In genomic region chrX:150543230-150544155, GRCh38 we compare ENCODE assay signal across 11 cellular contexts. TPM values are rescaled to one million over a fixed set of nuclear protein-coding genes. Genes with fewer than 3 reads are reported as not detected.
A peak's percentile ranks its signal among the peaks of the same experiment; 100 is the strongest.
DNase-seq lines count a peak whose midpoint lies in the region; ATAC-seq and TF ChIP-seq lines count a peak whose summit lies in the region.
"Had no signal": no experiment of that assay in that cellular context is flagged by ENCODE, and none has a peak within 500 bp of the region (broad histone marks: within the 10 kb centered on the region; RNA-seq: fewer than 3 reads in every experiment).

No MANE protein-coding gene starts in this region.

- DNase-seq in stimulated activated naive B cell treated with anti-CD40 and anti-IgM and Interleukin-4, amounts not matched to agents 10 μg/mL and 1 μg/mL and 100 μg/mL, for 72 hours, result peak; percentile 68
- DNase-seq in MM.1S (no peak), A172 (ENCODE audit: low spot score) (no peak), NCI-H1417 (lab: John Stamatoyannopoulos, UW) (no peak)
- DNase-seq: activated CD8-positive, alpha-beta memory T cell treated with anti-CD3 and anti-CD28 coated beads, Interleukin-2, amount 50 U/mL, for 48 hours; central memory CD4-positive, alpha-beta T cell; foreskin melanocyte; NCI-H345 had no signal

- H3K9me3 ChIP-seq in MM.1S (replicated peaks; ENCODE audit: insufficient read depth, low read length), result no peaks in the 10 kb centered on the region

- H4K20me1 ChIP-seq in MM.1S (ENCODE audit: insufficient read depth, low read length), result no peaks in the 10 kb centered on the region

- no peaks in the 10 kb centered on the region for H3K36me3 ChIP-seq in MM.1S (replicated peaks; ENCODE audit: insufficient read depth, low read length)

- H3K9ac ChIP-seq in MM.1S (ENCODE audit: low read length), result no peak overlapping the region

- no peak for TF ChIP-seq CTCF in MM.1S (IDR thresholded peaks at IDR 0.05; ENCODE audit: low read length)

- no peak overlapping the region for H2AFZ ChIP-seq in MM.1S (ENCODE audit: low read length)

- ATAC-seq in GM19035 (IDR thresholded peaks at IDR 0.05; ENCODE audit: unreplicated experiment) (peak; percentile 60), HG02642 (IDR thresholded peaks at IDR 0.05; ENCODE audit: poor library complexity, unreplicated experiment) (peak; percentile 62), HG03520 (IDR thresholded peaks at IDR 0.05; ENCODE audit: unreplicated experiment) (peak; percentile 35)
- peak; percentile 78 to 80 for ATAC-seq in stimulated activated naive B cell treated with anti-CD40 and anti-IgM and Interleukin-4, amounts not matched to agents 10 μg/mL and 1 μg/mL and 100 μg/mL, for 72 hours (replicated peaks)

- no peaks in the 10 kb centered on the region for H3K4me1 ChIP-seq in MM.1S (ENCODE audit: low read length)

- H3K4me3 ChIP-seq in MM.1S (ENCODE audit: low read length), result no peak overlapping the region

- H3K79me2 ChIP-seq in MM.1S (ENCODE audit: low read length), result no peaks in the 10 kb centered on the region

- H3K4me2 ChIP-seq in MM.1S (ENCODE audit: low read depth, low read length), result no peak overlapping the region

- no peaks in the 10 kb centered on the region for H3F3A ChIP-seq in MM.1S (ENCODE audit: insufficient read depth, low read length)

- H3K27me3 Mint-ChIP-seq in stimulated activated naive B cell treated with anti-CD40 and anti-IgM and Interleukin-4, amounts not matched to agents 10 μg/mL and 1 μg/mL and 100 μg/mL, for 72 hours, result peaks cover 0 to 4% of the 10 kb centered on the region in 2 donors

- H3K9me2 ChIP-seq in MM.1S (replicated peaks; ENCODE audit: insufficient read depth, low read length), result no peaks in the 10 kb centered on the region

- peaks cover 22 to 40% of the 10 kb centered on the region in 2 donors for H3K4me1 Mint-ChIP-seq in stimulated activated naive B cell treated with anti-CD40 and anti-IgM and Interleukin-4, amounts not matched to agents 10 μg/mL and 1 μg/mL and 100 μg/mL, for 72 hours

- H3K36me3 Mint-ChIP-seq in stimulated activated naive B cell treated with anti-CD40 and anti-IgM and Interleukin-4, amounts not matched to agents 10 μg/mL and 1 μg/mL and 100 μg/mL, for 72 hours, result no peaks in the 10 kb centered on the region

- H3K27ac Mint-ChIP-seq in stimulated activated naive B cell treated with anti-CD40 and anti-IgM and Interleukin-4, amounts not matched to agents 10 μg/mL and 1 μg/mL and 100 μg/mL, for 72 hours, result peak overlapping the region; percentile 73

- no peaks in the 10 kb centered on the region for H3K9me3 Mint-ChIP-seq in stimulated activated naive B cell treated with anti-CD40 and anti-IgM and Interleukin-4, amounts not matched to agents 10 μg/mL and 1 μg/mL and 100 μg/mL, for 72 hours

- H3K27ac ChIP-seq in MM.1S (ENCODE audit: low read length), result no peak overlapping the region

- no peaks in the 10 kb centered on the region for H3K27me3 ChIP-seq in MM.1S (replicated peaks; ENCODE audit: insufficient read depth, low read length)

- H3K4me3 Mint-ChIP-seq in stimulated activated naive B cell treated with anti-CD40 and anti-IgM and Interleukin-4, amounts not matched to agents 10 μg/mL and 1 μg/mL and 100 μg/mL, for 72 hours, result peak overlapping the region; percentile 15 to 18

RNA-seq across cellular contexts. Expression of gene MTM1, which starts 24.9 kb away (rescaled TPM):
- 13.1 and 14.7 TPM in 2 replicates for total RNA-seq in A172 (2014; rRNA removed; shearing (Covaris generic))
